In genomic region chr4:189355590-189355989, GRCh38 we compare ENCODE assay signal across 22 cellular contexts.
"Had no signal": no experiment of that assay in that cellular context is flagged by ENCODE, and none has a peak within 500 bp of the region (broad histone marks: within the 10 kb centered on the region; RNA-seq: fewer than 3 reads in every experiment).

No MANE protein-coding gene starts in this region.

- H3K27ac ChIP-seq: colonic mucosa, esophagus muscularis mucosa, foreskin keratinocyte, gastroesophageal sphincter, neural progenitor cell, prostate gland, right atrium auricular region, sigmoid colon, suprapubic skin, transverse colon, vagina had no signal

- H2AFZ ChIP-seq: neural progenitor cell had no signal

- H3K36me3 ChIP-seq: colonic mucosa, esophagus muscularis mucosa, gastroesophageal sphincter, neural progenitor cell, prostate gland, right atrium auricular region, sigmoid colon, suprapubic skin, transverse colon, vagina had no signal

- H3K4me3 ChIP-seq: colonic mucosa, esophagus muscularis mucosa, gastroesophageal sphincter, lung, neural progenitor cell, prostate gland, right atrium auricular region, sigmoid colon, suprapubic skin, transverse colon, vagina had no signal

- H3K4me1 ChIP-seq: colonic mucosa, esophagus muscularis mucosa, foreskin keratinocyte, gastroesophageal sphincter, neural progenitor cell, prostate gland, right atrium auricular region, sigmoid colon, suprapubic skin, transverse colon, vagina had no signal

- ATAC-seq: foreskin keratinocyte; gastroesophageal sphincter; left colon; left ventricle myocardium superior; stimulated activated effector memory CD8-positive, alpha-beta T cell treated with anti-CD3 and anti-CD28 coated beads, Interleukin-12 subunit alpha, Interleukin-12 subunit beta, amount 100 ng/mL, for 72 hours had no signal

- H3K4me2 ChIP-seq: neural progenitor cell had no signal

- H3K27me3 ChIP-seq: colonic mucosa, esophagus muscularis mucosa, foreskin keratinocyte, gastroesophageal sphincter, neural progenitor cell, right atrium auricular region, sigmoid colon, suprapubic skin, transverse colon, vagina had no signal

- H3K9me3 ChIP-seq: colonic mucosa, esophagus muscularis mucosa, gastroesophageal sphincter, prostate gland, right atrium auricular region, sigmoid colon, transverse colon, vagina had no signal

- DNase-seq: colonic mucosa; effector CD8-positive, alpha-beta T cell; foreskin keratinocyte; hypothalamus; immature natural killer cell; islet precursor cell; kidney glomerular epithelial cell; left colon; left ventricle myocardium superior; sigmoid colon; stimulated activated CD4-positive, alpha-beta T cell treated with anti-CD3 and anti-CD28 coated beads, Interleukin-2, amount 100 ng/mL, for 24 hours; stimulated activated CD4-positive, alpha-beta T cell treated with anti-CD3 and anti-CD28 coated beads, Interleukin-4, amount 100 ng/mL, for 24 hours; transverse colon had no signal
